In genomic region chr1:156860639-156861423, GRCh38 we compare ENCODE assay signal across 1 cellular context.
A peak's percentile ranks its signal among the peaks of the same experiment; 100 is the strongest.
TF ChIP-seq lines count a peak whose summit lies in the region.

TSS of gene NTRK1 (plus strand) at chr1:156860865. CDS start at chr1:156860935, 70 bp downstream.

TF ChIP-seq in GM12878, 131 proteins besides CTCF, POLR2A, EP300 and RAD21:
- no peak for TF ChIP-seq ZNF592 (IDR thresholded peaks at IDR 0.05)
- TF ChIP-seq ZNF622 (IDR thresholded peaks at IDR 0.05), result no peak
- TF ChIP-seq DPF2 (IDR thresholded peaks at IDR 0.05), result 0 out of 2 replicates have a peak, but pooled peaks have one; percentile 15
- peak; percentile 52 for TF ChIP-seq IKZF1 (conservative IDR thresholded peaks at IDR 0.05)
- peak; percentile 9 to 56; a peak in 3 of 4 replicates for TF ChIP-seq BHLHE40 (IDR thresholded peaks at IDR 0.05; ENCODE audit: borderline replicate concordance in 1 of 2, low read depth in 2 of 2, low read length in 1 of 2)
- 0 out of 2 replicates have a peak, but pooled peaks have one; percentile 33 for TF ChIP-seq TCF12 (IDR thresholded peaks at IDR 0.05; ENCODE audit: low read depth, low read length)
- TF ChIP-seq TCF3 (IDR thresholded peaks at IDR 0.05; ENCODE audit: borderline replicate concordance, insufficient read depth, low read depth, low read length), result peak; percentile 52; the same call in 1 of the 2 replicates
